In genomic region chr9:114163517-114163924, GRCh38 we compare ENCODE assay signal across 10 cellular contexts. TPM values are rescaled to one million over a fixed set of nuclear protein-coding genes. Genes with fewer than 3 reads are reported as not detected.
DNase-seq lines count a peak whose midpoint lies in the region; ATAC-seq, FAIRE-seq and TF ChIP-seq lines count a peak whose summit lies in the region.
"Had no signal": no experiment of that assay in that cellular context is flagged by ENCODE, and none has a peak within 500 bp of the region (broad histone marks: within the 10 kb centered on the region; RNA-seq: fewer than 3 reads in every experiment).

No MANE protein-coding gene starts in this region.

- POLR2A ChIA-PET in RWPE1 (lab: Yijun Ruan, JAX; ENCODE audit: low non-redundant PET) = no interaction called here

- H3K27me3 ChIP-seq in foreskin keratinocyte = no peaks in the 10 kb centered on the region
- no peaks in the 10 kb centered on the region for H3K27me3 ChIP-seq in pancreas
- H3K27me3 ChIP-seq: MG63 had no signal

- H3K9me3 ChIP-seq in pancreas = no peaks in the 10 kb centered on the region
- H3K9me3 ChIP-seq: MG63 had no signal

- H3K4me1 ChIP-seq in foreskin keratinocyte = peaks cover 14% of the 10 kb centered on the region
- peaks cover 0 to 7% (median 0%) of the 10 kb centered on the region in 3 donors for H3K4me1 ChIP-seq in pancreas

- no peak overlapping the region for H3K4me3 ChIP-seq in pancreas
- H3K4me3 ChIP-seq: MG63 had no signal

- CTCF ChIA-PET in RWPE1 (lab: Yijun Ruan, JAX) = interaction anchor here (0.9 to 2.2 kb wide), 5 partner anchors 8 to 128 kb away, joined by 4 to 10 read pairs (median 7); partner anchors contain the start of gene COL27A1

- DNase-seq in Daoy (ENCODE audit: low read depth) (peak; percentile 63), RWPE1 (ENCODE audit: low spot score) (peak; percentile 48), foreskin keratinocyte (peak in 1 of 2 donors; percentile 36), pancreas (peak in 5 of 6 donors; percentile 56 to 69 (median 61)), activated T-cell treated with anti-CD3 and anti-CD28 coated beads for 4 hours (no peak), germinal center (ENCODE audit: low spot score) (no peak)
- DNase-seq in activated CD8-positive, alpha-beta memory T cell treated with anti-CD3 and anti-CD28 coated beads for 24 hours = no peak
- DNase-seq: MG63 had no signal

- intact Hi-C loops in pancreas (cut with DNase I) = no loop called here

- TF ChIP-seq CTCF in RWPE1 (conservative IDR thresholded peaks at IDR 0.05; ENCODE audit: low read depth) (no peak), foreskin keratinocyte (conservative IDR thresholded peaks at IDR 0.05) (no peak), pancreas (IDR thresholded peaks at IDR 0.05) (no peak)

- ATAC-seq in foreskin keratinocyte = peak; percentile 46
- peak; percentile 77 to 93 (median 92) for ATAC-seq in pancreas
- ATAC-seq in GM21381 (IDR thresholded peaks at IDR 0.05; ENCODE audit: unreplicated experiment) = no peak

- H3K27ac ChIP-seq in RWPE1 (peak overlapping the region; percentile 73), foreskin keratinocyte (peak overlapping the region; percentile 32), pancreas (peak overlapping the region in 2 of 4 donors; percentile 35 to 47)

- no peaks in the 10 kb centered on the region for H3K36me3 ChIP-seq in pancreas
- H3K36me3 ChIP-seq: MG63 had no signal

- FAIRE-seq in pancreas (lab: Jason Lieb, UNC) = no peak
- FAIRE-seq: TTC549 had no signal

- 17 to 22% methylated on average over 13 of the region's 13 CpGs for WGBS in pancreas, 2 donors

RNA-seq across cellular contexts. Expression of gene COL27A1, which starts 8.2 kb away (rescaled TPM):
- 6.4 and 7.8 TPM in 2 replicates for total RNA-seq in Daoy (2014; rRNA removed; shearing (Covaris generic))
- 13.4 and 17.7 TPM in 2 replicates for total RNA-seq in foreskin keratinocyte
- 4.5 and 5.2 TPM in 2 replicates for polyA plus RNA-seq in foreskin keratinocyte
- 10 to 100 TPM in 5 of 6 donors, 1 to 10 TPM in 1; 9.7 to 31.8 (median 17.3) TPM for total RNA-seq in pancreas
- 100 to 1,000 TPM in 1 of 2 donors, 10 to 100 TPM in 1; 71.1 to 109 TPM for polyA plus RNA-seq in pancreas

Comparison
In these comparisons a context has a peak if more than half of its experiments do, and no peak if none do; other contexts are left out.
1. DNase-seq: peak in Daoy (single experiment), RWPE1 (single experiment) and pancreas (5 of 6); none in activated T-cell treated with anti-CD3 and anti-CD28 coated beads for 4 hours (single experiment), germinal center (single experiment) and activated CD8-positive, alpha-beta memory T cell treated with anti-CD3 and anti-CD28 coated beads for 24 hours (single experiment).